9 cellular contexts compared by ENCODE assay signal in genomic region chr21:46604975-46605758, GRCh38. TPM values are rescaled to one million over a fixed set of nuclear protein-coding genes. Genes with fewer than 3 reads are reported as not detected.
DNase-seq lines count a peak whose midpoint lies in the region; ATAC-seq and TF ChIP-seq lines count a peak whose summit lies in the region.
"Had no signal": no experiment of that assay in that cellular context is flagged by ENCODE, and none has a peak within 500 bp of the region (broad histone marks: within the 10 kb centered on the region; RNA-seq: fewer than 3 reads in every experiment).

TSS of gene S100B (minus strand) at chr21:46605082. CDS start at chr21:46602415, 2,667 bp downstream.

- H3K9me3 Mint-ChIP-seq in natural killer cell: no peaks in the 10 kb centered on the region

- H3K27ac Mint-ChIP-seq in natural killer cell: peak within 1 kb of the TSS; percentile 84 to 86

- H3K4me1 ChIP-seq in BLaER1 (peaks cover 29% of the 10 kb centered on the region), foreskin keratinocyte (no peaks in the 10 kb centered on the region)
- H3K4me1 ChIP-seq: parathyroid adenoma had no signal

- intact Hi-C loops in natural killer cell (cut with micrococcal nuclease): no loop called here

- H3K9me3 ChIP-seq in BLaER1: peaks cover 3% of the 10 kb centered on the region

- H3K36me3 ChIP-seq in BLaER1: no peaks in the 10 kb centered on the region

- H3K4me3 ChIP-seq in BLaER1: no peak within 1 kb of the TSS
- H3K4me3 ChIP-seq in coronary artery: peak within 1 kb of the TSS; percentile 22

- no peaks in the 10 kb centered on the region for H3K27me3 Mint-ChIP-seq in natural killer cell (ENCODE audit: low read depth in 2 of 2)

- H3K4me1 Mint-ChIP-seq in natural killer cell: peaks cover 53 to 70% of the 10 kb centered on the region in 2 donors

- DNase-seq in NCI-H1417 (lab: John Stamatoyannopoulos, UW) (peak in 2 of 3 experiments; percentile 74 to 84), coronary artery (ENCODE audit: low spot score) (no peak), natural killer cell (no peak), foreskin keratinocyte (no peak)
- DNase-seq in effector CD4-positive, alpha-beta T cell: no peak

- peak in 1 of 3 donors; percentile 22 for ATAC-seq in natural killer cell
- ATAC-seq in foreskin keratinocyte: no peak
- ATAC-seq in HG02642 (IDR thresholded peaks at IDR 0.05; ENCODE audit: poor library complexity, unreplicated experiment): no peak
- ATAC-seq in HG03135 (IDR thresholded peaks at IDR 0.05; ENCODE audit: unreplicated experiment): no peak

- no peaks in the 10 kb centered on the region for H3K27me3 ChIP-seq in BLaER1
- H3K27me3 ChIP-seq in foreskin keratinocyte: peaks cover 33% of the 10 kb centered on the region

- H3K4me3 Mint-ChIP-seq in natural killer cell: peak within 1 kb of the TSS; percentile 78

- TF ChIP-seq CTCF in coronary artery (IDR thresholded peaks at IDR 0.05) (no peak), natural killer cell (IDR thresholded peaks at IDR 0.05) (no peak), foreskin keratinocyte (conservative IDR thresholded peaks at IDR 0.05) (no peak)

- H3K9ac ChIP-seq in BLaER1: peak within 1 kb of the TSS; percentile 60; the same call in 1 of the 2 replicates
- H3K9ac ChIP-seq: parathyroid adenoma had no signal

- H4K20me1 ChIP-seq in BLaER1: no peaks in the 10 kb centered on the region

- no peaks in the 10 kb centered on the region for H3K36me3 Mint-ChIP-seq in natural killer cell

- H3K27ac ChIP-seq in BLaER1: peak within 1 kb of the TSS; percentile 76
- peak within 1 kb of the TSS in 1 of 2 donors; percentile 44 for H3K27ac ChIP-seq in coronary artery
- H3K27ac ChIP-seq in foreskin keratinocyte: no peak within 1 kb of the TSS
- H3K27ac ChIP-seq: parathyroid adenoma had no signal

- H3K4me2 ChIP-seq in BLaER1: peak within 1 kb of the TSS; percentile 80

RNA-seq across cellular contexts. Expression of gene S100B, which starts in this region (rescaled TPM):
- total RNA-seq in natural killer cell (10 to 100 TPM in 1 of 3 donors, 1 to 10 TPM in 1, not detected in 1; 4.0 to 58.9 TPM), foreskin keratinocyte (0.17 TPM in 1 of 2 replicates, not detected in the other)
- 0.21 TPM in 1 of 2 replicates, not detected in the other for polyA plus RNA-seq in foreskin keratinocyte

Comparison
In these comparisons a context has a peak if more than half of its experiments do, and no peak if none do; other contexts are left out.
1. DNase-seq: peak in NCI-H1417 (2 of 3); none in coronary artery (single experiment), natural killer cell (single experiment), foreskin keratinocyte (0 of 2) and effector CD4-positive, alpha-beta T cell (single experiment).